Comparison of ENCODE assay signal across 18 cellular contexts in the genomic region with DNA sequence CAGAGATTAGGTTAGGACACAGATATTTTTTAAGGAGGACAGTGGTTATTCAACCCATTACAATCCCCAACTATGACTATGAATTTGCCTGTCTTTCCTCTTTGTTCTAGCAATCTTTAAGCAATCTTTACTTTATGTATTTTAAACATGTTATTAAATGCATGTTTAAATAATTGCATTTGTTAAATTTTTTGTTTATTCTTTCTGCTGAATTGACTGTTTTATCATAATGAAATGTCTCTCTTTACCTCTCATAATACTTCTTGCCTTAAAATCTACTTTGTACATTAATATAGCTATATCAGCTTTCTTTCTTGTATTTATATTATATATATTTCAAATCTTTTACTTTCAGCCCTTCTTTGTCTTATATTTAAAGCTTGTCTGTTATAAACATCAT. TPM values are rescaled to one million over a fixed set of nuclear protein-coding genes. Genes with fewer than 3 reads are reported as not detected.
DNase-seq lines count a peak whose midpoint lies in the region; ATAC-seq and FAIRE-seq lines count a peak whose summit lies in the region.
"Had no signal": no experiment of that assay in that cellular context is flagged by ENCODE, and none has a peak within 500 bp of the region (broad histone marks: within the 10 kb centered on the region; RNA-seq: fewer than 3 reads in every experiment).

No MANE protein-coding gene starts in this region.

- H3K27me3 ChIP-seq in GM23248 (replicated peaks; ENCODE audit: insufficient read depth) (no peaks in the 10 kb centered on the region), small intestine (ENCODE audit: control insufficient read depth in 2 of 2, insufficient read depth in 2 of 2, low read length in 2 of 2) (no peaks in the 10 kb centered on the region)

- H3K9me3 ChIP-seq in GM23248 (ENCODE audit: low read depth): no peaks in the 10 kb centered on the region
- H3K9me3 ChIP-seq in small intestine (ENCODE audit: control insufficient read depth, low read depth): no peaks in the 10 kb centered on the region

- H3K4me1 ChIP-seq in GM23248 (ENCODE audit: insufficient read depth): no peaks in the 10 kb centered on the region
- H3K4me1 ChIP-seq in small intestine (ENCODE audit: control insufficient read depth in 2 of 2, insufficient read depth in 1 of 2, low read depth in 1 of 2, low read length in 1 of 2): no peaks in the 10 kb centered on the region

- H3K4me3 ChIP-seq in GM23248 (no peak overlapping the region), small intestine (ENCODE audit: low read depth in 1 of 2, low read length in 2 of 2) (no peak overlapping the region)
- H3K4me3 ChIP-seq: GM23338 had no signal

- no peaks in the 10 kb centered on the region for H4K20me1 ChIP-seq in GM23248 (ENCODE audit: insufficient read depth)

- H3K36me3 ChIP-seq in GM23248 (ENCODE audit: low read depth) (no peaks in the 10 kb centered on the region), small intestine (ENCODE audit: control insufficient read depth in 2 of 2, insufficient read depth in 2 of 2, low read length in 2 of 2) (no peaks in the 10 kb centered on the region)

- no peaks in the 10 kb centered on the region for H3K9me2 ChIP-seq in GM23248 (ENCODE audit: insufficient read depth)

- no peak overlapping the region for H3K9ac ChIP-seq in GM23248

- peak overlapping the region; percentile 11; the same call in 1 of the 2 replicates for H2AFZ ChIP-seq in GM23248
- H2AFZ ChIP-seq: GM23338 had no signal

- H3K27ac ChIP-seq in GM23248: no peak overlapping the region
- no peak overlapping the region for H3K27ac ChIP-seq in small intestine (ENCODE audit: low read depth in 1 of 2, low read length in 1 of 2)
- H3K27ac ChIP-seq: C4-2B had no signal

- H3K79me2 ChIP-seq in GM23248 (ENCODE audit: insufficient read depth): no peaks in the 10 kb centered on the region

- DNase-seq in GM23248: no peak
- DNase-seq in OCI-M1 (lab: John Stamatoyannopoulos, UW): peak; percentile 26
- DNase-seq in small intestine: no peak
- no peak for DNase-seq in NCI-H1694 (lab: John Stamatoyannopoulos, UW)
- no peak for DNase-seq in NCI-H345 treated with DMSO at 0.1 percent for 48 hours (lab: John Stamatoyannopoulos, UW; ENCODE audit: unreplicated experiment)
- DNase-seq: AML-193; CD4-positive, alpha-beta memory T cell; DMS153; DMS79; GDM1; H7 had no signal

- H3K4me2 ChIP-seq in GM23248 (ENCODE audit: unreplicated experiment): no peak overlapping the region
- H3K4me2 ChIP-seq: GM23338 had no signal

- no peak for ATAC-seq in GM18907 (IDR thresholded peaks at IDR 0.05; ENCODE audit: unreplicated experiment)
- ATAC-seq: GM23338 had no signal

- no peaks in the 10 kb centered on the region for H3F3A ChIP-seq in GM23248 (ENCODE audit: insufficient read depth)

- in situ Hi-C loops in GM23248 (cut with MboI): no loop called here

- FAIRE-seq in colon (lab: Jason Lieb, UNC) (peak; percentile 94), small intestine (lab: Jason Lieb, UNC) (peak; percentile 94)
- FAIRE-seq: GM19239 had no signal

RNA-seq across cellular contexts. Expression of a gene that starts 46.1 kb away (rescaled TPM):
- total RNA-seq in GM23248 (2014; rRNA removed; shearing (Covaris generic)): not detected in 2 replicates
- not detected in 2 replicates for polyA plus RNA-seq in GM23248 (2016; fragmentation: Nextera tagmentation; extraction: Ambion mirVana)
- not detected for polyA plus RNA-seq in small intestine
- total RNA-seq: H7, HT-29 had no signal
- polyA plus RNA-seq: BJ; CD4-positive, alpha-beta memory T cell had no signal
